In genomic region chr7:128452552-128452951, GRCh38 we compare ENCODE assay signal across 16 cellular contexts.
"Had no signal": no experiment of that assay in that cellular context is flagged by ENCODE, and none has a peak within 500 bp of the region (broad histone marks: within the 10 kb centered on the region; RNA-seq: fewer than 3 reads in every experiment).

No MANE protein-coding gene starts in this region.

- H3K27me3 Mint-ChIP-seq: naive B cell had no signal

- H3K9me3 ChIP-seq: prostate gland, right lobe of liver, stomach, vagina had no signal

- ATAC-seq: esophagus mucosa, left cardiac atrium, right lobe of liver had no signal

- H3K36me3 ChIP-seq: cardiac muscle cell, prostate gland, right lobe of liver had no signal

- H3K4me3 Mint-ChIP-seq: activated CD4-positive, alpha-beta memory T cell treated with anti-CD3 and anti-CD28 coated beads for 36 hours had no signal

- H3K27ac ChIP-seq: cardiac muscle cell, prostate gland, vagina had no signal

- H3K9me3 Mint-ChIP-seq: activated CD4-positive, alpha-beta memory T cell treated with anti-CD3 and anti-CD28 coated beads for 36 hours; naive B cell had no signal

- H3K36me3 Mint-ChIP-seq: naive B cell had no signal

- H3K4me3 ChIP-seq: cardiac muscle cell, prostate gland, right lobe of liver, stomach, vagina had no signal

- H3K27me3 ChIP-seq: cardiac muscle cell, right lobe of liver, stomach, vagina had no signal

- DNase-seq: activated CD4-positive, alpha-beta memory T cell treated with anti-CD3 and anti-CD28 coated beads for 36 hours; activated CD8-positive, alpha-beta memory T cell treated with anti-CD3 and anti-CD28 coated beads, Interleukin-2, amount 50 U/mL, for 4 hours; activated effector memory CD4-positive, alpha-beta T cell treated with Interleukin-2 at 50 U/mL for 16 hours; left cardiac atrium; naive B cell; occipital lobe; right lobe of liver; stimulated activated CD4-positive, alpha-beta T cell treated with anti-CD3 and anti-CD28 coated beads, Interleukin-12 subunit alpha, Interleukin-12 subunit beta, amount 100 ng/mL, for 4 hours; stimulated activated CD4-positive, alpha-beta T cell treated with anti-CD3 and anti-CD28 coated beads, Interleukin-2, amount 100 ng/mL, for 48 hours; stomach had no signal

- FAIRE-seq: astrocyte, endometrium had no signal
